8 cellular contexts compared by ENCODE assay signal in genomic region chr11:111230122-111230465, GRCh38. TPM values are rescaled to one million over a fixed set of nuclear protein-coding genes. Genes with fewer than 3 reads are reported as not detected.
DNase-seq lines count a peak whose midpoint lies in the region; ATAC-seq and TF ChIP-seq lines count a peak whose summit lies in the region.

No MANE protein-coding gene starts in this region.

- no peaks in the 10 kb centered on the region for H3K27me3 Mint-ChIP-seq in naive B cell

- no peak for TF ChIP-seq CTCF in VCaP (conservative IDR thresholded peaks at IDR 0.05)

- no peaks in the 10 kb centered on the region for H3K36me3 Mint-ChIP-seq in naive B cell

- peak overlapping the region in 7 of 8 donors; percentile 16 to 86 (median 83) for H3K4me3 Mint-ChIP-seq in naive B cell

- peak overlapping the region; percentile 71; the same call in 1 of the 2 replicates for H3K27ac ChIP-seq in VCaP

- H3K9me3 Mint-ChIP-seq in naive B cell: peaks cover 0 to 11% (median 5%) of the 10 kb centered on the region in 7 donors

- peak overlapping the region in 4 of 6 donors; percentile 39 to 96 (median 82) for H3K27ac Mint-ChIP-seq in naive B cell

- ATAC-seq in GM18508 (IDR thresholded peaks at IDR 0.05; ENCODE audit: insufficient read depth, unreplicated experiment): peak; percentile 13
- ATAC-seq in HG02623 (IDR thresholded peaks at IDR 0.05; ENCODE audit: unreplicated experiment): peak; percentile 28
- peak; percentile 44 to 45 for ATAC-seq in naive B cell (ENCODE audit: low read depth in 2 of 2)

- DNase-seq in naive B cell (no peak), GOT3 (lab: John Stamatoyannopoulos, UW) (no peak), foreskin melanocyte (no peak), CD1c-positive myeloid dendritic cell (ENCODE audit: extremely low spot score) (no peak)
- no peak for DNase-seq in activated CD8-positive, alpha-beta memory T cell treated with anti-CD3 and anti-CD28 coated beads, Interleukin-2, amount 50 U/mL, for 48 hours

- peaks cover 26 to 55% (median 50%) of the 10 kb centered on the region in 3 donors for H3K4me1 Mint-ChIP-seq in naive B cell

RNA-seq across cellular contexts. Expression of gene POU2AF2, which starts 15.4 kb away (rescaled TPM):
- not detected for polyA plus RNA-seq in naive B cell (ENCODE audit: low read depth in 6 of 6)
